ENCODE assay signal across 18 cellular contexts in the genomic region with DNA sequence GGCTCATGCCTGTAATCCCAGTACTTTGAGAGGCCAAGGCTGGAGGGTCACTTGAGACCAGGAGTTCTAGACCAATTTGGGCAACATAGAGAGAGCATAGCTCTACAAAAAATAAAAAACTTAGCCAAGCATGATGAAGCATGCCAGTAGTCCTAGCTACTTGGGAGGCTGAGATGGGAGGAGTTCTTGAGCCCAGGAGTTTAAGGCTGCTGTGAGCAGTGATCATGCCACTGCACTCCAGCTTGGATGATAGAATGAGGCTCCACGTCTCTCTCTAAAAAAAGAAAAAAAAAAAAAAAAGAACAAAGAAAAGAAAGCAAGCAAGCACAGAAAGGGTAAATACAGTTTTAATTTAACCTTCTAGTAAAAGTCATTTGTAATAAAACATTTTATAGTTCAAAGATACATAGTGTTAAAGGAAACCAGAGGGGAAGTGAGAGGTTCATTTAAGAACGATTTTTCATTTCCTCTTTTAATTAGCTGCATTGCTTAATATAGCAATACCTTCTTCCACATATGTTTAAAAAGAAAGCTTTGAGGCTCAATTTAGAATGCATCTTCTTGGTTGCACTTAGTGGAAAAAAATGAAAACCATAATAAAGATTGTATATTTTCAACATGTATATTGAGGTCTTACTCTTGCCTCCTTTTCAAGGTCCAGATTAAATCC. TPM values are rescaled to one million over a fixed set of nuclear protein-coding genes. Genes with fewer than 3 reads are reported as not detected.
DNase-seq lines count a peak whose midpoint lies in the region; ATAC-seq and TF ChIP-seq lines count a peak whose summit lies in the region.
"Had no signal": no experiment of that assay in that cellular context is flagged by ENCODE, and none has a peak within 500 bp of the region (broad histone marks: within the 10 kb centered on the region; RNA-seq: fewer than 3 reads in every experiment).

No MANE protein-coding gene starts in this region.

- no peak overlapping the region; the same call in 1 of the 2 replicates for H3K27ac ChIP-seq in BLaER1
- no peak overlapping the region for H3K27ac ChIP-seq in sigmoid colon
- H3K27ac ChIP-seq: breast epithelium, skin epidermis, WERI-Rb-1 had no signal

- peak; percentile 20 for DNase-seq in KBM-7
- DNase-seq in iPS-NIHi7 (ENCODE audit: extremely low spot score), result no peak
- no peak for DNase-seq in NCI-H1105 (lab: John Stamatoyannopoulos, UW)
- no peak for DNase-seq in sigmoid colon
- DNase-seq: DND-41, erythroblast, NCI-H2029, RPMI8226, WERI-Rb-1 had no signal

- TF ChIP-seq EP300 in sigmoid colon (IDR thresholded peaks at IDR 0.05), result no peak

- WGBS in sigmoid colon, 2 donors, result 19 to 28% methylated on average over 2 of the region's 2 CpGs

- H3K4me3 ChIP-seq in BLaER1 (no peak overlapping the region), sigmoid colon (no peak overlapping the region)
- H3K4me3 ChIP-seq: breast epithelium, skin epidermis had no signal

- H3K36me3 ChIP-seq in BLaER1 (no peaks in the 10 kb centered on the region), sigmoid colon (no peaks in the 10 kb centered on the region)
- H3K36me3 ChIP-seq: breast epithelium, WERI-Rb-1 had no signal

- in situ Hi-C loops in KBM-7 (cut with MboI; ENCODE audit: low pct_unique_long_range_greater_than_20kb, low sequenced_read_pairs), result no loop called here

- no peak for TF ChIP-seq POLR2A in sigmoid colon (IDR thresholded peaks at IDR 0.05)

- no peaks in the 10 kb centered on the region for H4K20me1 ChIP-seq in BLaER1

- no peak for TF ChIP-seq CTCF in sigmoid colon (IDR thresholded peaks at IDR 0.05)

- H3K9me3 ChIP-seq in BLaER1 (no peaks in the 10 kb centered on the region), sigmoid colon (no peaks in the 10 kb centered on the region)
- H3K9me3 ChIP-seq: breast epithelium had no signal

- H3K27me3 ChIP-seq in BLaER1 (no peaks in the 10 kb centered on the region), sigmoid colon (no peaks in the 10 kb centered on the region)
- H3K27me3 ChIP-seq: breast epithelium had no signal

- H3K4me2 ChIP-seq in BLaER1, result peak overlapping the region; percentile 57

- intact Hi-C loops in sigmoid colon (cut with DNase I), result no loop called here

- peaks cover 15% of the 10 kb centered on the region for H3K4me1 ChIP-seq in BLaER1
- no peaks in the 10 kb centered on the region for H3K4me1 ChIP-seq in sigmoid colon
- H3K4me1 ChIP-seq: breast epithelium had no signal

- ATAC-seq in GM19397 (IDR thresholded peaks at IDR 0.05; ENCODE audit: unreplicated experiment), result peak; percentile 75
- peak; percentile 88 for ATAC-seq in HG02885 (IDR thresholded peaks at IDR 0.05; ENCODE audit: poor library complexity, unreplicated experiment)
- ATAC-seq in GM18520 (IDR thresholded peaks at IDR 0.05; ENCODE audit: unreplicated experiment), result no peak

- H3K9ac ChIP-seq in BLaER1, result no peak overlapping the region

RNA-seq across cellular contexts. Expression of gene GAPT, which starts 14.9 kb away (rescaled TPM):
- total RNA-seq in sigmoid colon, result 1 to 10 TPM in 1 of 4 donors, under 1 TPM in 3; 0.28 to 2.5 (median 0.59) TPM
- 1 to 10 TPM in 1 of 3 donors, under 1 TPM in 2; 0.23 to 6.3 (median 0.60) TPM for polyA plus RNA-seq in sigmoid colon
- total RNA-seq: A673; activated T-helper 1 cell treated with anti-CD3 and anti-CD28 coated beads, Interleukin-12 subunit alpha, Interleukin-12 subunit beta, Interleukin-2, Interleukin-4 antibody, amounts not matched to agents 30 ng/mL and 10 ng/mL and 1 ng/mL, durations not matched to agents 14 hours and 24 hours and 36 hours; myocyte had no signal

RNA-seq across cellular contexts. Expression of gene PLK2, which starts 46.2 kb away (rescaled TPM):
- 10 to 100 TPM; 19.3 to 46.3 (median 34.8) TPM for total RNA-seq in sigmoid colon
- 10 to 100 TPM in 1 of 3 donors, 1 to 10 TPM in 2; 6.4 to 16.0 (median 7.8) TPM for polyA plus RNA-seq in sigmoid colon
